ENCODE assay signal across 5 cellular contexts in the genomic region with DNA sequence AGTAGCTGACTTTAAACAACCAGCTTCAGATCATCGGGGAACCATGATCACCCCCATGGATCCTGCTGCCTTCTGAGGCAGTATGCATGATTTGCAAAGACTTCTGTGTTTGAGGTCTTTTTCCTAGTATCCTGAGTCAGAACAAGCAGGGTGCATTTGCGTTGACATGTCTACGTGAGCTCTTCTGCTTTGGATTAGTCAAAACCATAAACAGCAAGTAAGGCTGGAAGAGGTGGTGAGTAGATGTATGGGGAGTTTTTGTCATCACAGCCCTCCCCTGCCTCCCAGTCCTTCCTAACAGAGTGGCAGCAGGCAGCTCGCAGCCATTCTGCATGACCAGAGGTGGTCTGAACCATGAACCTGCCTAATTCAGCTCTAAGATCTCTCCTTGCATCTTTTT. TPM values are rescaled to one million over a fixed set of nuclear protein-coding genes. Genes with fewer than 3 reads are reported as not detected.
"Had no signal": no experiment of that assay in that cellular context is flagged by ENCODE, and none has a peak within 500 bp of the region (broad histone marks: within the 10 kb centered on the region; RNA-seq: fewer than 3 reads in every experiment).

No MANE protein-coding gene starts in this region.

- H3K4me2 ChIP-seq: GM23338 had no signal

- ATAC-seq: GM23338 had no signal

- DNase-seq: H9, HCEC 1CT had no signal

- H3K4me1 Mint-ChIP-seq: GM23338 had no signal

- H2AFZ ChIP-seq: GM23338 had no signal

- H3K4me3 Mint-ChIP-seq: GM23338, H9, IgD-negative memory B cell had no signal

- H3K27me3 Mint-ChIP-seq: IgD-negative memory B cell had no signal

- H3K27ac Mint-ChIP-seq: GM23338, H9, IgD-negative memory B cell had no signal

- H3K4me3 ChIP-seq: GM23338 had no signal

RNA-seq across cellular contexts. Expression of gene PLEKHG7, which starts 24.1 kb away (rescaled TPM):
- total RNA-seq: GM23338, H1, H9 had no signal
- polyA plus RNA-seq: GM23338, H1 had no signal
